In the genomic region with DNA sequence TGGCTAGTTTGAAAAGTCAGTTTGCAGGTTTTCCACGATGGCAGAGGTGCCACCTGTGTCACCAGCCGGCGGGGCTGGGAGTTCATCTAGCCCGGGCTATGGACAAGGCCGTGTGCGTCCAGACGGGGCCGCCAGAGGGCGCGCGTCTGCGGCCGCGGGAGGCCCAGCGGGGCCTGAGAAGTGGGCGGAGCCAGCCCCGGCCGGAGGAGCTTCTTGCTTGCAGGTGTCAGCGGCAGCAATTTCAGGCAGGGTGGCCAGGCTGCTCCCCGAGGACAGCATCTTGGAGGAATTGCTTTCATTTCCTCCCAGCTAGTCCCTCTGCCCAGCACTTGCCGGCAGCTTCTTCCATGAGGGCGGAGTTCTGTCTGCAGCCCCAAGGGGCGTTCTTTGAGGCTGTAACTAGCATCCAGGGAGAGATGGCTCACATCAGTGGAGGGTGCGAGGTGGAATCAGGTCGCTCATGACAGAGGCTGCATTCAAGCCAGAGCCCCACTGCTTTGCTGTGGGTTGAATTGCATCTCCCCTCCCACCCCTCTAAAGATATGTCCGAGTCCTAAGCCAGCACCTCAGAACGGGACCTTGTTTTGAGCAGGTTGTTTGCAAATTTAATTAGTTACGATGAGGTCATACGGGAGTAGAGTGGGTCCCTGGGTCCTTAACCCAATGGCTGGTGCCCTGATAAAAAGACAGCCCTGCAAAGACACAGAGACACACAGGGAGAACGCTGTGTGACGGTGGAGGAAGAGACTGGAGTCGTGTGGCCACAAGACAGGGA, we compare ENCODE assay signal across 8 cellular contexts.
DNase-seq lines count a peak whose midpoint lies in the region; ATAC-seq and TF ChIP-seq lines count a peak whose summit lies in the region.

No MANE protein-coding gene starts in this region.

- no peaks in the 10 kb centered on the region for H3K36me3 ChIP-seq in subcutaneous abdominal adipose tissue (ENCODE audit: control insufficient read depth in 5 of 5, insufficient read depth in 5 of 5, low read length in 5 of 5)

- H3K9ac ChIP-seq in subcutaneous abdominal adipose tissue (ENCODE audit: low read length in 5 of 5), result peak overlapping the region in 1 of 5 donors; percentile 55

- no peak overlapping the region for H3K4me3 ChIP-seq in fibroblast of villous mesenchyme (ENCODE audit: low read depth, low read length)
- H3K4me3 ChIP-seq in subcutaneous abdominal adipose tissue (ENCODE audit: low read depth in 1 of 5, low read length in 5 of 5), result peak overlapping the region; percentile 36 to 63 (median 55)

- H3K27ac ChIP-seq in subcutaneous abdominal adipose tissue (ENCODE audit: low read depth, low read length), result no peak overlapping the region

- peaks cover 0 to 21% (median 16%) of the 10 kb centered on the region in 5 donors for H3K4me1 ChIP-seq in subcutaneous abdominal adipose tissue (ENCODE audit: control insufficient read depth in 5 of 5, insufficient read depth in 5 of 5, low read length in 5 of 5)

- no peaks in the 10 kb centered on the region for H3K9me3 ChIP-seq in subcutaneous abdominal adipose tissue (ENCODE audit: control insufficient read depth in 5 of 5, low read length in 5 of 5)

- peak; percentile 94 for TF ChIP-seq CTCF in fibroblast of villous mesenchyme (IDR thresholded peaks at IDR 0.05; ENCODE audit: insufficient read depth, low read depth, low read length)

- in situ Hi-C loops in KBM-7 (cut with MboI; ENCODE audit: low pct_unique_long_range_greater_than_20kb, low sequenced_read_pairs), result no loop called here

- DNase-seq in Daoy (ENCODE audit: low read depth) (peak; percentile 82), KBM-7 (peak; percentile 85), RPMI7951 (ENCODE audit: low read depth) (peak; percentile 53), fibroblast of villous mesenchyme (ENCODE audit: low read depth) (peak; percentile 61), nucleus accumbens (lab: John Stamatoyannopoulos, UW) (peak in 49 of 56 donors; percentile 6 to 84 (median 46))
- DNase-seq in activated T-helper 1 cell treated with anti-CD3 and anti-CD28 coated beads, Interleukin-2, amount 50 U/mL, for 16 hours (ENCODE audit: low read depth in 1 of 2, low spot score in 1 of 2), result peak; percentile 62 to 77

- ATAC-seq in GM21786 (IDR thresholded peaks at IDR 0.05; ENCODE audit: unreplicated experiment), result peak; percentile 96

- no peaks in the 10 kb centered on the region for H3K27me3 ChIP-seq in subcutaneous abdominal adipose tissue (ENCODE audit: control insufficient read depth in 5 of 5, insufficient read depth in 4 of 5, low read length in 5 of 5)
